In genomic region chr17:74732042-74732846, GRCh38 we compare ENCODE assay signal across 21 cellular contexts. TPM values are rescaled to one million over a fixed set of nuclear protein-coding genes. Genes with fewer than 3 reads are reported as not detected.
A peak's percentile ranks its signal among the peaks of the same experiment; 100 is the strongest.
DNase-seq lines count a peak whose midpoint lies in the region; ATAC-seq, FAIRE-seq and TF ChIP-seq lines count a peak whose summit lies in the region.
"Had no signal": no experiment of that assay in that cellular context is flagged by ENCODE, and none has a peak within 500 bp of the region (broad histone marks: within the 10 kb centered on the region; RNA-seq: fewer than 3 reads in every experiment).

No MANE protein-coding gene starts in this region.

- intact Hi-C loops in HepG2 (cut with micrococcal nuclease; ENCODE audit: unreplicated experiment) = no loop called here
- intact Hi-C loops in right lobe of liver (cut with DNase I) = no loop called here

- CTCF ChIA-PET in HepG2 (lab: Yijun Ruan, JAX; ENCODE audit: low intra/inter-chr PET ratio, low total read pairs) = no interaction called here

- H3K27me3 ChIP-seq in HepG2 (ENCODE audit: control insufficient read depth in 1 of 2, insufficient read depth in 2 of 2, low read length in 2 of 2) (peaks cover 5 to 42% of the 10 kb centered on the region in 2 experiments; a peak in 4 of 5 replicates), right lobe of liver (no peaks in the 10 kb centered on the region), NT2/D1 (ENCODE audit: insufficient read depth, insufficient read length) (peaks cover 14% of the 10 kb centered on the region), osteoblast (ENCODE audit: insufficient read depth, low read length) (peaks cover 33% of the 10 kb centered on the region), HAP-1 (ENCODE audit: low read depth) (peaks cover 14% of the 10 kb centered on the region)
- H3K27me3 ChIP-seq: BLaER1 had no signal

- H3K4me3 ChIP-seq in HepG2 (replicated peaks in 1 of 3; ENCODE audit: insufficient read depth in 1 of 3, low read depth in 2 of 3, low read length in 3 of 3) (no peak overlapping the region), right lobe of liver (no peak overlapping the region), NT2/D1 (ENCODE audit: insufficient read length, low read depth) (no peak overlapping the region), osteoblast (ENCODE audit: insufficient read depth, low read length) (no peak overlapping the region), HAP-1 (no peak overlapping the region)
- H3K4me3 ChIP-seq: A549, BLaER1, GM23338, K562 had no signal

- H3K4me1 ChIP-seq in HepG2 (ENCODE audit: insufficient read depth, low read length) (peaks cover 14% of the 10 kb centered on the region), right lobe of liver (peaks cover 0 to 5% (median 2%) of the 10 kb centered on the region in 4 donors), NT2/D1 (ENCODE audit: insufficient read depth, insufficient read length) (no peaks in the 10 kb centered on the region), osteoblast (ENCODE audit: insufficient read depth, low read length) (no peaks in the 10 kb centered on the region), HAP-1 (peaks cover under 1% of the 10 kb centered on the region; the same call in 1 of the 2 replicates)

- TF ChIP-seq RAD21 in HepG2 (CRISPR knock-in tag; IDR thresholded peaks at IDR 0.05) = no peak

- H3K9ac ChIP-seq in HepG2 (ENCODE audit: insufficient read depth, low read depth, low read length) (no peak overlapping the region), NT2/D1 (ENCODE audit: insufficient read length, low read depth) (peak overlapping the region; percentile 11)
- H3K9ac ChIP-seq: BLaER1 had no signal

- H3K36me3 ChIP-seq in HepG2 (replicated peaks in 1 of 2; ENCODE audit: control insufficient read depth in 1 of 2, insufficient read depth in 2 of 2, low read length in 2 of 2) (no peaks in the 10 kb centered on the region), right lobe of liver (no peaks in the 10 kb centered on the region), NT2/D1 (ENCODE audit: insufficient read depth, insufficient read length, low read length) (no peaks in the 10 kb centered on the region), osteoblast (ENCODE audit: insufficient read depth, low read length) (no peaks in the 10 kb centered on the region), HAP-1 (replicated peaks) (no peaks in the 10 kb centered on the region)
- H3K36me3 ChIP-seq: BLaER1 had no signal

- no peak overlapping the region for H3K27ac ChIP-seq in HepG2 (ENCODE audit: extremely low read length, insufficient read depth, low read length)
- H3K27ac ChIP-seq in right lobe of liver = no peak overlapping the region
- H3K27ac ChIP-seq in osteoblast (ENCODE audit: low read depth, low read length) = no peak overlapping the region
- H3K27ac ChIP-seq: 22Rv1, A549, BLaER1 had no signal

- TF ChIP-seq POLR2A in HepG2 (IDR thresholded peaks at IDR 0.05; ENCODE audit: insufficient read depth in 1 of 2, low read depth in 2 of 2, low read length in 2 of 2) = no peak
- no peak for TF ChIP-seq POLR2A in right lobe of liver (IDR thresholded peaks at IDR 0.05)

- TF ChIP-seq CTCF in HepG2 (CRISPR knock-in tag; IDR thresholded peaks at IDR 0.05) (no peak), right lobe of liver (IDR thresholded peaks at IDR 0.05) (no peak), osteoblast (IDR thresholded peaks at IDR 0.05; ENCODE audit: extremely low read depth, low read depth, low read length) (no peak)

- no peaks in the 10 kb centered on the region for H4K20me1 ChIP-seq in HepG2 (ENCODE audit: insufficient read depth, low read length)
- H4K20me1 ChIP-seq in osteoblast (ENCODE audit: insufficient read depth, low read length) = no peaks in the 10 kb centered on the region
- H4K20me1 ChIP-seq: BLaER1 had no signal

- POLR2A ChIA-PET in HepG2 (lab: Yijun Ruan, JAX) = no interaction called here

- in situ Hi-C loops in HepG2 (cut with HindIII; ENCODE audit: extremely low pct_ligation_motif_present, low pct_unique_long_range_greater_than_20kb) (no loop called here), HAP-1 (cut with MboI; ENCODE audit: low sequenced_read_pairs) (loop anchor here (5.0 kb wide), 1 partner anchor 50 kb away; no protein-coding TSS in a partner anchor)

- no peak for DNase-seq in HepG2 (ENCODE audit: low spot score)
- no peak for DNase-seq in right lobe of liver
- DNase-seq in NT2/D1 (ENCODE audit: low read depth, low spot score) = no peak
- DNase-seq in osteoblast (ENCODE audit: insufficient read length, low spot score, missing footprints) = peak; percentile 60
- no peak for DNase-seq in HAP-1 (ENCODE audit: low spot score in 2 of 2)
- DNase-seq in stimulated activated CD8-positive, alpha-beta memory T cell treated with anti-CD3 and anti-CD28 coated beads, Interleukin-4, amount 100 ng/mL, for 48 hours = no peak
- DNase-seq: CD4-positive, alpha-beta memory T cell; DMS153; DMS79; GDM1; H7; HFFc6 had no signal

- H3K4me2 ChIP-seq in HepG2 (ENCODE audit: low read depth, low read length) (no peak overlapping the region), osteoblast (ENCODE audit: insufficient read depth, low read length) (no peak overlapping the region)
- H3K4me2 ChIP-seq: A549, BLaER1, GM23338 had no signal

- H3K9me3 ChIP-seq in HepG2 (ENCODE audit: low read length) = peaks cover 9% of the 10 kb centered on the region; the same call in 1 of the 2 replicates
- H3K9me3 ChIP-seq in right lobe of liver = no peaks in the 10 kb centered on the region
- H3K9me3 ChIP-seq in NT2/D1 (ENCODE audit: insufficient read depth, low read length) = peaks cover 11% of the 10 kb centered on the region
- no peaks in the 10 kb centered on the region for H3K9me3 ChIP-seq in osteoblast (ENCODE audit: low read depth, low read length)
- H3K9me3 ChIP-seq in HAP-1 = no peaks in the 10 kb centered on the region
- H3K9me3 ChIP-seq: BLaER1 had no signal

- H2AFZ ChIP-seq in HepG2 (ENCODE audit: low read length) = no peak overlapping the region
- H2AFZ ChIP-seq in osteoblast (ENCODE audit: low read length) = no peak overlapping the region
- H2AFZ ChIP-seq: GM23338 had no signal

- no peak for ATAC-seq in HepG2
- ATAC-seq in right lobe of liver = no peak
- no peak for ATAC-seq in HG03439 (IDR thresholded peaks at IDR 0.05; ENCODE audit: unreplicated experiment)
- ATAC-seq: A549, GM23338, K562 had no signal

- WGBS in HepG2 (ENCODE audit: low lambda C conversion rate) = 41% methylated on average over 12 of the region's 12 CpGs
- WGBS in right lobe of liver (ENCODE audit: insufficient coverage, low coverage, low lambda C conversion rate, missing lambda C conversion rate) = 56% methylated on average over 10 of the region's 12 CpGs

- no TSS peak for BruUV-seq in HepG2 (replicated peaks; lab: Mats Ljungman, UMichigan)

- TF ChIP-seq EP300 in HepG2 (IDR thresholded peaks at IDR 0.05; ENCODE audit: low read depth in 2 of 2, low read length in 2 of 2) (no peak), HepG2 (CRISPR knock-in tag; IDR thresholded peaks at IDR 0.05; ENCODE audit: borderline replicate concordance) (no peak)

- peak; percentile 4 for FAIRE-seq in HepG2 (lab: Jason Lieb, UNC)
- FAIRE-seq: A549, GM19239 had no signal

- H3K79me2 ChIP-seq in HepG2 (ENCODE audit: insufficient read depth, low read length) (no peaks in the 10 kb centered on the region), osteoblast (ENCODE audit: insufficient read depth, low read length) (no peaks in the 10 kb centered on the region)

RNA-seq across cellular contexts. Expression of gene RAB37, which starts 4.8 kb away (rescaled TPM):
- total RNA-seq in HepG2 (2016; rRNA removed; fragmentation: Illumina TruSeq; extraction: Trizol) = 0.91 and 1.1 TPM in 2 replicates
- total RNA-seq in HepG2 (2016; cell fraction: cytosol; rRNA removed; fragmentation: Illumina TruSeq; extraction: Trizol; ENCODE audit: low read depth) = 0.30 TPM in 1 of 2 replicates, not detected in the other
- 0.73 and 1.0 TPM in 2 replicates for total RNA-seq in HepG2 (2016; cell fraction: insoluble cytoplasmic fraction; rRNA removed; fragmentation: Illumina TruSeq; extraction: Trizol)
- 0.83 and 0.93 TPM in 2 replicates for total RNA-seq in HepG2 (2016; cell fraction: membrane; rRNA removed; fragmentation: Illumina TruSeq; extraction: Trizol)
- 0.96 and 1.3 TPM in 2 replicates for total RNA-seq in HepG2 (2016; cell fraction: nucleus; rRNA removed; fragmentation: Illumina TruSeq; extraction: Trizol)
- 3.7 and 4.7 TPM in 2 replicates for polyA plus RNA-seq in HepG2 (2011; rRNA removed)
- polyA plus RNA-seq in HepG2 (2011; cell fraction: cytosol; rRNA removed) = 2.1 and 2.8 TPM in 2 replicates
- 7.0 and 8.4 TPM in 2 replicates for polyA plus RNA-seq in HepG2 (2011; cell fraction: nucleus; rRNA removed)
- polyA plus RNA-seq in HepG2 (2012) = 1.8 and 2.4 TPM in 2 replicates
- 0.18 and 0.22 TPM in 2 replicates for polyA plus RNA-seq in HepG2 (2016; cell fraction: cytosol; fragmentation: Illumina TruSeq; extraction: Trizol; ENCODE audit: low read depth)
- 0.83 and 0.93 TPM in 2 replicates for polyA plus RNA-seq in HepG2 (2016; cell fraction: insoluble cytoplasmic fraction; fragmentation: Illumina TruSeq; extraction: Trizol; ENCODE audit: low read depth)
- 0.48 and 0.49 TPM in 2 replicates for polyA plus RNA-seq in HepG2 (2016; cell fraction: membrane; fragmentation: Illumina TruSeq; extraction: Trizol; ENCODE audit: low read depth)
- 2.4 and 2.8 TPM in 2 replicates for polyA plus RNA-seq in HepG2 (2016; cell fraction: nucleus; fragmentation: Illumina TruSeq; extraction: Trizol; ENCODE audit: insufficient read depth, low read depth)
- 2.2 TPM in 1 of 2 replicates, not detected in the other for polyA minus RNA-seq in HepG2 (2011; rRNA and poly(A)+ RNA removed; ENCODE audit: low replicate concordance)
- polyA minus RNA-seq in HepG2 (2011; cell fraction: cytosol; rRNA and poly(A)+ RNA removed) = 0.70 and 2.0 TPM in 2 replicates
- polyA minus RNA-seq in HepG2 (2011; cell fraction: nucleus; rRNA and poly(A)+ RNA removed) = 1.4 and 1.7 TPM in 2 replicates
- 10 to 100 TPM in 3 of 6 experiments, 1 to 10 TPM in 3; 5.0 to 14.4 (median 9.0) TPM for total RNA-seq in right lobe of liver
- under 0.01 and 0.36 TPM in 2 replicates for total RNA-seq in osteoblast
- total RNA-seq: Daoy had no signal

RNA-seq across cellular contexts. Expression of gene NHERF1, which starts 16.2 kb away (rescaled TPM):
- total RNA-seq in HepG2 (2016; rRNA removed; fragmentation: Illumina TruSeq; extraction: Trizol) (138 and 169 TPM in 2 replicates), right lobe of liver (100 to 1,000 TPM; 105 to 218 (median 161) TPM), osteoblast (15.9 and 22.1 TPM in 2 replicates)
- 27.0 and 28.2 TPM in 2 replicates for total RNA-seq in HepG2 (2016; cell fraction: cytosol; rRNA removed; fragmentation: Illumina TruSeq; extraction: Trizol; ENCODE audit: low read depth)
- 118 and 171 TPM in 2 replicates for total RNA-seq in HepG2 (2016; cell fraction: insoluble cytoplasmic fraction; rRNA removed; fragmentation: Illumina TruSeq; extraction: Trizol)
- total RNA-seq in HepG2 (2016; cell fraction: membrane; rRNA removed; fragmentation: Illumina TruSeq; extraction: Trizol) = 64.4 and 79.9 TPM in 2 replicates
- 75.3 and 85.2 TPM in 2 replicates for total RNA-seq in HepG2 (2016; cell fraction: nucleus; rRNA removed; fragmentation: Illumina TruSeq; extraction: Trizol)
- polyA plus RNA-seq in HepG2 (2011; rRNA removed) = 266 and 269 TPM in 2 replicates
- 232 and 243 TPM in 2 replicates for polyA plus RNA-seq in HepG2 (2011; cell fraction: cytosol; rRNA removed)
- polyA plus RNA-seq in HepG2 (2011; cell fraction: nucleus; rRNA removed) = 152 and 164 TPM in 2 replicates
- polyA plus RNA-seq in HepG2 (2012) = 209 and 226 TPM in 2 replicates
- 52.4 and 55.7 TPM in 2 replicates for polyA plus RNA-seq in HepG2 (2016; cell fraction: cytosol; fragmentation: Illumina TruSeq; extraction: Trizol; ENCODE audit: low read depth)
- polyA plus RNA-seq in HepG2 (2016; cell fraction: insoluble cytoplasmic fraction; fragmentation: Illumina TruSeq; extraction: Trizol; ENCODE audit: low read depth) = 275 and 359 TPM in 2 replicates
- polyA plus RNA-seq in HepG2 (2016; cell fraction: membrane; fragmentation: Illumina TruSeq; extraction: Trizol; ENCODE audit: low read depth) = 109 and 126 TPM in 2 replicates
- polyA plus RNA-seq in HepG2 (2016; cell fraction: nucleus; fragmentation: Illumina TruSeq; extraction: Trizol; ENCODE audit: insufficient read depth, low read depth) = 248 and 253 TPM in 2 replicates
- polyA minus RNA-seq in HepG2 (2011; rRNA and poly(A)+ RNA removed; ENCODE audit: low replicate concordance) = 92.0 and 295 TPM in 2 replicates
- 130 and 139 TPM in 2 replicates for polyA minus RNA-seq in HepG2 (2011; cell fraction: cytosol; rRNA and poly(A)+ RNA removed)
- polyA minus RNA-seq in HepG2 (2011; cell fraction: nucleus; rRNA and poly(A)+ RNA removed) = 62.8 and 68.1 TPM in 2 replicates

RNA-seq across cellular contexts. Expression of gene CD300LF, which starts 19.5 kb away (rescaled TPM):
- not detected in 2 replicates for total RNA-seq in HepG2 (2016; rRNA removed; fragmentation: Illumina TruSeq; extraction: Trizol)
- total RNA-seq in HepG2 (2016; cell fraction: cytosol; rRNA removed; fragmentation: Illumina TruSeq; extraction: Trizol; ENCODE audit: low read depth) = not detected in 2 replicates
- total RNA-seq in HepG2 (2016; cell fraction: insoluble cytoplasmic fraction; rRNA removed; fragmentation: Illumina TruSeq; extraction: Trizol) = not detected in 2 replicates
- total RNA-seq in HepG2 (2016; cell fraction: membrane; rRNA removed; fragmentation: Illumina TruSeq; extraction: Trizol) = not detected in 2 replicates
- not detected in 2 replicates for total RNA-seq in HepG2 (2016; cell fraction: nucleus; rRNA removed; fragmentation: Illumina TruSeq; extraction: Trizol)
- not detected in 2 replicates for polyA plus RNA-seq in HepG2 (2011; rRNA removed)
- polyA plus RNA-seq in HepG2 (2011; cell fraction: cytosol; rRNA removed) = not detected in 2 replicates
- polyA plus RNA-seq in HepG2 (2011; cell fraction: nucleus; rRNA removed) = not detected in 2 replicates
- polyA plus RNA-seq in HepG2 (2012) = not detected in 2 replicates
- not detected in 2 replicates for polyA plus RNA-seq in HepG2 (2016; cell fraction: cytosol; fragmentation: Illumina TruSeq; extraction: Trizol; ENCODE audit: low read depth)
- polyA plus RNA-seq in HepG2 (2016; cell fraction: insoluble cytoplasmic fraction; fragmentation: Illumina TruSeq; extraction: Trizol; ENCODE audit: low read depth) = not detected in 2 replicates
- not detected in 2 replicates for polyA plus RNA-seq in HepG2 (2016; cell fraction: membrane; fragmentation: Illumina TruSeq; extraction: Trizol; ENCODE audit: low read depth)
- polyA plus RNA-seq in HepG2 (2016; cell fraction: nucleus; fragmentation: Illumina TruSeq; extraction: Trizol; ENCODE audit: insufficient read depth, low read depth) = not detected in 2 replicates
- not detected in 2 replicates for polyA minus RNA-seq in HepG2 (2011; rRNA and poly(A)+ RNA removed; ENCODE audit: low replicate concordance)
- not detected in 2 replicates for polyA minus RNA-seq in HepG2 (2011; cell fraction: cytosol; rRNA and poly(A)+ RNA removed)
- not detected in 2 replicates for polyA minus RNA-seq in HepG2 (2011; cell fraction: nucleus; rRNA and poly(A)+ RNA removed)
- total RNA-seq in right lobe of liver = 1 to 10 TPM in 2 of 6 experiments, under 1 TPM in 3, not detected in 1; 0.44 to 2.6 (median 0.74) TPM
- total RNA-seq in osteoblast = not detected in 2 replicates
- total RNA-seq: Daoy, GM23338, H7, HFFc6, HT-29, K562 had no signal
- polyA plus RNA-seq: A549; CD4-positive, alpha-beta memory T cell; GM23338; K562 had no signal

RNA-seq across cellular contexts. Expression of gene NAT9, which starts 43.9 kb away (rescaled TPM):
- total RNA-seq in HepG2 (2016; rRNA removed; fragmentation: Illumina TruSeq; extraction: Trizol) = 37.6 and 44.2 TPM in 2 replicates
- 16.5 and 18.6 TPM in 2 replicates for total RNA-seq in HepG2 (2016; cell fraction: cytosol; rRNA removed; fragmentation: Illumina TruSeq; extraction: Trizol; ENCODE audit: low read depth)
- total RNA-seq in HepG2 (2016; cell fraction: insoluble cytoplasmic fraction; rRNA removed; fragmentation: Illumina TruSeq; extraction: Trizol) = 38.7 and 44.6 TPM in 2 replicates
- 25.6 and 29.9 TPM in 2 replicates for total RNA-seq in HepG2 (2016; cell fraction: membrane; rRNA removed; fragmentation: Illumina TruSeq; extraction: Trizol)
- 44.5 and 46.0 TPM in 2 replicates for total RNA-seq in HepG2 (2016; cell fraction: nucleus; rRNA removed; fragmentation: Illumina TruSeq; extraction: Trizol)
- polyA plus RNA-seq in HepG2 (2011; rRNA removed) = 39.7 and 49.8 TPM in 2 replicates
- polyA plus RNA-seq in HepG2 (2011; cell fraction: cytosol; rRNA removed) = 37.1 and 45.5 TPM in 2 replicates
- 152 and 183 TPM in 2 replicates for polyA plus RNA-seq in HepG2 (2011; cell fraction: nucleus; rRNA removed)
- polyA plus RNA-seq in HepG2 (2012) = 37.3 and 50.6 TPM in 2 replicates
- 8.7 and 8.9 TPM in 2 replicates for polyA plus RNA-seq in HepG2 (2016; cell fraction: cytosol; fragmentation: Illumina TruSeq; extraction: Trizol; ENCODE audit: low read depth)
- polyA plus RNA-seq in HepG2 (2016; cell fraction: insoluble cytoplasmic fraction; fragmentation: Illumina TruSeq; extraction: Trizol; ENCODE audit: low read depth) = 35.3 and 35.8 TPM in 2 replicates
- polyA plus RNA-seq in HepG2 (2016; cell fraction: membrane; fragmentation: Illumina TruSeq; extraction: Trizol; ENCODE audit: low read depth) = 17.6 and 19.9 TPM in 2 replicates
- polyA plus RNA-seq in HepG2 (2016; cell fraction: nucleus; fragmentation: Illumina TruSeq; extraction: Trizol; ENCODE audit: insufficient read depth, low read depth) = 74.0 and 80.9 TPM in 2 replicates
- polyA minus RNA-seq in HepG2 (2011; rRNA and poly(A)+ RNA removed; ENCODE audit: low replicate concordance) = 32.3 and 53.7 TPM in 2 replicates
- 12.7 and 14.7 TPM in 2 replicates for polyA minus RNA-seq in HepG2 (2011; cell fraction: cytosol; rRNA and poly(A)+ RNA removed)
- 56.3 and 64.3 TPM in 2 replicates for polyA minus RNA-seq in HepG2 (2011; cell fraction: nucleus; rRNA and poly(A)+ RNA removed)
- total RNA-seq in right lobe of liver = 10 to 100 TPM in 5 of 6 experiments, 1 to 10 TPM in 1; 10.0 to 23.0 (median 16.3) TPM
- total RNA-seq in osteoblast = 33.0 and 35.1 TPM in 2 replicates
